In the genomic region with DNA sequence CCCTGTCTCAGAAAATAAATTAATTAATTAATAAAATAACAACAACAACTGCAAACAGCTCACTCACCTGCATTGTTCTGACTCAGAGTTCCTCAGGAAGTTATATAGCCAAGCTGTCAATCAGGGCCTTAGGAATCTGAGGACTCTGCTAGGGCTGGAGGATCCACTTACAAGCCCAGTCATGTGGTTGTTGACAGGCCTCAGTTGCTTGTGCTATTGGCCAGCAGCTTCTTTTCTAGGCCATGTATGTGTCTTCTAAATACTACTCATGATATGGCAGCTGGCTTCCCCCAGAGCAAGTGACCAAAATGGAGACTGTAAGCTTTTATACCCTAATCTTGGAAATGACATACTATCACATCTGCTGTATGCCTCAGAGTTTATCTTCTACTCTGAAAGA, we compare ENCODE assay signal across 21 cellular contexts. TPM values are rescaled to one million over a fixed set of nuclear protein-coding genes. Genes with fewer than 3 reads are reported as not detected.
"Had no signal": no experiment of that assay in that cellular context is flagged by ENCODE, and none has a peak within 500 bp of the region (broad histone marks: within the 10 kb centered on the region; RNA-seq: fewer than 3 reads in every experiment).

No MANE protein-coding gene starts in this region.

- ATAC-seq: lower lobe of right lung; naive thymus-derived CD8-positive, alpha-beta T cell had no signal

- H3K27ac ChIP-seq: ascending aorta, breast epithelium, esophagus squamous epithelium, lower lobe of right lung, neutrophil, tibial artery, vagina had no signal

- H3K27me3 ChIP-seq: ascending aorta, breast epithelium, dorsolateral prefrontal cortex, esophagus squamous epithelium, neutrophil, tibial artery, vagina had no signal

- H3K4me1 Mint-ChIP-seq: naive thymus-derived CD8-positive, alpha-beta T cell had no signal

- H3K4me3 Mint-ChIP-seq: activated CD4-positive, alpha-beta T cell treated with anti-CD3 and anti-CD28 coated beads, Interleukin-2, amount 10 ng/mL, durations not matched to agents 7 days and 5 days; naive thymus-derived CD8-positive, alpha-beta T cell; T-helper 2 cell treated with Interferon-gamma antibody and Interleukin-4, amounts not matched to agents 5 μg/mL and 100 μg/mL, for 36 hours had no signal

- H3K9me3 Mint-ChIP-seq: activated CD4-positive, alpha-beta T cell treated with anti-CD3 and anti-CD28 coated beads, Interleukin-2, amount 10 ng/mL, durations not matched to agents 7 days and 5 days; naive thymus-derived CD8-positive, alpha-beta T cell; T-helper 2 cell treated with Interferon-gamma antibody and Interleukin-4, amounts not matched to agents 5 μg/mL and 100 μg/mL, for 36 hours had no signal

- H3K9me3 ChIP-seq: ascending aorta, breast epithelium, esophagus squamous epithelium, lower lobe of right lung, neutrophil, tibial artery, vagina had no signal

- H3K4me3 ChIP-seq: ascending aorta, breast epithelium, dorsolateral prefrontal cortex, esophagus squamous epithelium, lower lobe of right lung, tibial artery, vagina had no signal

- H3K4me1 ChIP-seq: ascending aorta, breast epithelium, esophagus squamous epithelium, lower lobe of right lung, tibial artery, vagina had no signal

- DNase-seq: activated CD4-positive, alpha-beta T cell treated with anti-CD3 and anti-CD28 coated beads, Interleukin-2, amount 10 ng/mL, durations not matched to agents 7 days and 5 days; activated naive CD4-positive, alpha-beta T cell; dorsolateral prefrontal cortex; esophagus squamous epithelium; glutamatergic neuron; hypothalamus; lower lobe of right lung; midbrain; naive thymus-derived CD8-positive, alpha-beta T cell; small intestine; stimulated activated CD4-positive, alpha-beta T cell treated with anti-CD3 and anti-CD28 coated beads, Interleukin-4, amount 100 ng/mL, for 24 hours; stimulated activated naive CD4-positive, alpha-beta T cell; SW 1271; tibial artery had no signal

- H3K27me3 Mint-ChIP-seq: activated CD4-positive, alpha-beta T cell treated with anti-CD3 and anti-CD28 coated beads, Interleukin-2, amount 10 ng/mL, durations not matched to agents 7 days and 5 days; naive thymus-derived CD8-positive, alpha-beta T cell had no signal

- FAIRE-seq: small intestine had no signal

- H3K27ac Mint-ChIP-seq: activated CD4-positive, alpha-beta T cell treated with anti-CD3 and anti-CD28 coated beads, Interleukin-2, amount 10 ng/mL, durations not matched to agents 7 days and 5 days; T-helper 2 cell treated with Interferon-gamma antibody and Interleukin-4, amounts not matched to agents 5 μg/mL and 100 μg/mL, for 36 hours had no signal

RNA-seq across cellular contexts. Expression of a gene that starts 36.4 kb away (rescaled TPM):
- total RNA-seq: ascending aorta, chondrocyte, fibroblast of villous mesenchyme had no signal

RNA-seq across cellular contexts. Expression of a gene that starts 38.1 kb away (rescaled TPM):
- total RNA-seq: ascending aorta, chondrocyte, fibroblast of villous mesenchyme had no signal
